Comparison of ENCODE assay signal across 15 cellular contexts in genomic region chr6:121837545-121838229, GRCh38.
A peak's percentile ranks its signal among the peaks of the same experiment; 100 is the strongest.
DNase-seq lines count a peak whose midpoint lies in the region; ATAC-seq and TF ChIP-seq lines count a peak whose summit lies in the region.
"Had no signal": no experiment of that assay in that cellular context is flagged by ENCODE, and none has a peak within 500 bp of the region (broad histone marks: within the 10 kb centered on the region; RNA-seq: fewer than 3 reads in every experiment).

No MANE protein-coding gene starts in this region.

- TF ChIP-seq CTCF in IMR-90 (conservative IDR thresholded peaks at IDR 0.05; ENCODE audit: low read depth, low read length) (no peak), epithelial cell of esophagus (IDR thresholded peaks at IDR 0.05; ENCODE audit: insufficient read depth, low read depth, low read length, missing control alignments) (no peak), mucosa of descending colon (IDR thresholded peaks at IDR 0.05) (no peak)

- no peak for TF ChIP-seq RAD21 in IMR-90 (IDR thresholded peaks at IDR 0.05; ENCODE audit: low read length)

- no peak overlapping the region for H3K4ac ChIP-seq in IMR-90 (ENCODE audit: low read depth, low read length)

- POLR2A ChIA-PET in IMR-90 (lab: Charles Lee; ENCODE audit: unreplicated experiment): no interaction called here

- DNase-seq in IMR-90 (peak; percentile 11), epithelial cell of esophagus (ENCODE audit: low read depth) (peak; percentile 74), islet precursor cell (peak; percentile 64), renal cortical epithelial cell (ENCODE audit: low read depth) (peak; percentile 3), glomerular visceral epithelial cell (ENCODE audit: extremely low spot score) (no peak), NCI-H1694 treated with DMSO at 0.1 percent for 48 hours (lab: John Stamatoyannopoulos, UW) (no peak), mucosa of descending colon (no peak)
- DNase-seq in stimulated activated CD8-positive, alpha-beta memory T cell treated with anti-CD3 and anti-CD28 coated beads, Interleukin-4, amount 100 ng/mL, for 48 hours: no peak
- DNase-seq: BE2C; CD4-positive, alpha-beta memory T cell; DMS79; EL; H7 had no signal

- H3K9me3 ChIP-seq in IMR-90 (ENCODE audit: control insufficient read depth, insufficient read depth, low read length) (no peaks in the 10 kb centered on the region), mucosa of descending colon (no peaks in the 10 kb centered on the region)
- H3K9me3 ChIP-seq: BE2C had no signal

- H3K23ac ChIP-seq in IMR-90 (ENCODE audit: low read depth, low read length): no peak overlapping the region

- no peaks in the 10 kb centered on the region for H3K79me1 ChIP-seq in IMR-90 (ENCODE audit: low read depth in 1 of 2, low read length in 2 of 2)

- H3K4me1 ChIP-seq in IMR-90 (ENCODE audit: control insufficient read depth, insufficient read depth, low read length) (peaks cover 2% of the 10 kb centered on the region), mucosa of descending colon (ENCODE audit: low read depth) (no peaks in the 10 kb centered on the region)
- H3K4me1 ChIP-seq: BE2C had no signal

- no peak overlapping the region for H2BK120ac ChIP-seq in IMR-90 (ENCODE audit: low read depth, low read length)

- TF ChIP-seq POLR2A in IMR-90 (IDR thresholded peaks at IDR 0.05; ENCODE audit: low read depth, low read length): no peak

- H2AFZ ChIP-seq in IMR-90 (replicated peaks; ENCODE audit: low read length, poor library complexity): no peak overlapping the region
- H2AFZ ChIP-seq: GM23338 had no signal

- intact Hi-C loops in IMR-90 (cut with micrococcal nuclease) (no loop called here), mucosa of descending colon (cut with DNase I, micrococcal nuclease) (no loop called here)

- CTCF ChIA-PET in IMR-90 (lab: Yijun Ruan, JAX): no interaction called here

- no CpG with 5 or more reads among the region's 4 CpGs for WGBS in IMR-90 (ENCODE audit: extremely low coverage in 2 of 2, insufficient read length in 1 of 2), 2 experiments

- no peak overlapping the region for H4K8ac ChIP-seq in IMR-90 (ENCODE audit: low read depth in 2 of 2, low read length in 2 of 2)

- H3K36me3 ChIP-seq in IMR-90 (ENCODE audit: control insufficient read depth, insufficient read depth, low read length) (no peaks in the 10 kb centered on the region), mucosa of descending colon (ENCODE audit: low read depth) (no peaks in the 10 kb centered on the region)
- H3K36me3 ChIP-seq: BE2C had no signal

- H2AK9ac ChIP-seq in IMR-90 (replicated peaks; ENCODE audit: low read depth, low read length, poor library complexity): no peak overlapping the region

- H3K4me2 ChIP-seq in IMR-90 (ENCODE audit: low read depth, low read length): no peak overlapping the region
- H3K4me2 ChIP-seq: GM23338 had no signal

- H3K27ac ChIP-seq in IMR-90 (ENCODE audit: insufficient read depth, low read length): no peak overlapping the region
- H3K27ac ChIP-seq: C4-2B had no signal

- H2BK5ac ChIP-seq in IMR-90 (ENCODE audit: low read depth, low read length, poor library complexity, severe bottlenecking): no peak overlapping the region

- no peak overlapping the region for H3K18ac ChIP-seq in IMR-90 (ENCODE audit: low read depth, low read length)

- H3K27me3 ChIP-seq in IMR-90 (ENCODE audit: control insufficient read depth, insufficient read depth, low read length): no peaks in the 10 kb centered on the region
- H3K27me3 ChIP-seq: BE2C had no signal

- H2BK15ac ChIP-seq in IMR-90 (ENCODE audit: low read depth, low read length): no peak overlapping the region

- H4K20me1 ChIP-seq in IMR-90 (ENCODE audit: insufficient read depth, low read length): no peaks in the 10 kb centered on the region

- no peak overlapping the region for H4K91ac ChIP-seq in IMR-90 (ENCODE audit: insufficient read depth, low read depth, low read length)

- BruUV-seq in IMR-90 (replicated peaks; lab: Mats Ljungman, UMichigan): no TSS peak

- H2AK5ac ChIP-seq in IMR-90 (ENCODE audit: low read depth, low read length): no peak overlapping the region

- ATAC-seq in IMR-90 (ENCODE audit: low read depth) (no peak), mucosa of descending colon (no peak)
- ATAC-seq: GM23338 had no signal

- H3K4me3 ChIP-seq in IMR-90 (ENCODE audit: insufficient read depth, low read depth, low read length) (no peak overlapping the region), epithelial cell of esophagus (ENCODE audit: low read length) (no peak overlapping the region), mucosa of descending colon (no peak overlapping the region)
- H3K4me3 ChIP-seq: GM23338 had no signal

- dilution Hi-C loops in IMR-90 (cut with HindIII; ENCODE audit: low sequenced_read_pairs, unreplicated experiment): no loop called here

- in situ Hi-C loops in IMR-90 (cut with MboI; ENCODE audit: low sequenced_read_pairs): no loop called here

- no peak overlapping the region for H3K14ac ChIP-seq in IMR-90 (replicated peaks; ENCODE audit: low read depth, low read length)

- H3K9ac ChIP-seq in IMR-90 (ENCODE audit: low read depth, low read length): no peak overlapping the region

- H3K56ac ChIP-seq in IMR-90 (ENCODE audit: extremely low read depth, insufficient read depth, low read length): no peak overlapping the region

- no peak overlapping the region for H4K5ac ChIP-seq in IMR-90 (ENCODE audit: low read depth, low read length)

- H2BK20ac ChIP-seq in IMR-90 (ENCODE audit: low read depth, low read length): no peak overlapping the region

- H3K9me1 ChIP-seq in IMR-90 (ENCODE audit: insufficient read depth, low read length): no peaks in the 10 kb centered on the region

TF ChIP-seq in IMR-90, 13 proteins besides CTCF, POLR2A, EP300 and RAD21:
- no peak for TF ChIP-seq CHD1 (IDR thresholded peaks at IDR 0.05; ENCODE audit: low read depth, low read length)
- no peak for TF ChIP-seq MXI1 (IDR thresholded peaks at IDR 0.05; ENCODE audit: borderline replicate concordance, low read depth, low read length)
- no peak for TF ChIP-seq CEBPB (IDR thresholded peaks at IDR 0.05; ENCODE audit: low read depth, low read length)
- TF ChIP-seq RCOR1 (IDR thresholded peaks at IDR 0.05; ENCODE audit: insufficient replicate concordance, low read length): no peak
- TF ChIP-seq BHLHE40 (IDR thresholded peaks at IDR 0.05; ENCODE audit: low read depth, low read length): no peak
- no peak for TF ChIP-seq FOS (IDR thresholded peaks at IDR 0.05; ENCODE audit: low read depth, low read length)
- no peak for TF ChIP-seq MAZ (IDR thresholded peaks at IDR 0.05; ENCODE audit: borderline replicate concordance, low read depth, low read length)
- TF ChIP-seq NFE2L2 (IDR thresholded peaks at IDR 0.05; ENCODE audit: low read depth, low read length): no peak
- TF ChIP-seq MAFK (IDR thresholded peaks at IDR 0.05; ENCODE audit: low read depth, low read length): no peak
- no peak for TF ChIP-seq RFX5 (IDR thresholded peaks at IDR 0.05; ENCODE audit: low read depth, low read length)
- no peak for TF ChIP-seq ELK1 (IDR thresholded peaks at IDR 0.05; ENCODE audit: borderline replicate concordance, low read depth, low read length)
- no peak for TF ChIP-seq USF2 (IDR thresholded peaks at IDR 0.05; ENCODE audit: low read depth, low read length)
- TF ChIP-seq SMC3 (IDR thresholded peaks at IDR 0.05; ENCODE audit: low read depth, low read length): no peak

Comparison
In these comparisons a context has a peak if more than half of its experiments do, and no peak if none do; other contexts are left out.
1. DNase-seq: peak in IMR-90 (single experiment), epithelial cell of esophagus (single experiment), islet precursor cell (single experiment) and renal cortical epithelial cell (single experiment); none in stimulated activated CD8-positive, alpha-beta memory T cell treated with anti-CD3 and anti-CD28 coated beads, Interleukin-4, amount 100 ng/mL, for 48 hours (single experiment), glomerular visceral epithelial cell (single experiment), NCI-H1694 treated with DMSO at 0.1 percent for 48 hours (single experiment) and mucosa of descending colon (0 of 3).